8 cellular contexts compared by ENCODE assay signal in genomic region chr1:108560143-108560429, GRCh38. TPM values are rescaled to one million over a fixed set of nuclear protein-coding genes. Genes with fewer than 3 reads are reported as not detected.
DNase-seq lines count a peak whose midpoint lies in the region; ATAC-seq and TF ChIP-seq lines count a peak whose summit lies in the region.

No MANE protein-coding gene starts in this region.

- H3K27ac ChIP-seq in Panc1 (ENCODE audit: low read length) (no peak overlapping the region), esophagus squamous epithelium (peak overlapping the region; percentile 74 to 82 (median 80))

- no CpG with 5 or more reads among the region's 46 CpGs for WGBS in esophagus squamous epithelium, 2 donors

- peaks cover 6% of the 10 kb centered on the region for H3K27me3 Mint-ChIP-seq in osteocyte (ENCODE audit: unreplicated experiment)

- BruUV-seq in Panc1 (replicated peaks; lab: Mats Ljungman, UMichigan) = no TSS peak

- H3K36me3 Mint-ChIP-seq in osteocyte (ENCODE audit: unreplicated experiment) = no peaks in the 10 kb centered on the region

- H3K27me3 ChIP-seq in Panc1 (ENCODE audit: control insufficient read depth, insufficient read depth, low read length) = no peaks in the 10 kb centered on the region
- H3K27me3 ChIP-seq in esophagus squamous epithelium = peaks cover 0 to 13% (median 0%) of the 10 kb centered on the region in 4 donors

- H3K4me3 Mint-ChIP-seq in osteocyte (ENCODE audit: unreplicated experiment) = peak overlapping the region; percentile 88

- H3K4me1 ChIP-seq in Panc1 (ENCODE audit: control insufficient read depth, insufficient read depth, low read length) = peaks cover 6% of the 10 kb centered on the region
- peaks cover 17 to 36% (median 23%) of the 10 kb centered on the region in 3 donors for H3K4me1 ChIP-seq in esophagus squamous epithelium

- H3K9me3 ChIP-seq in Panc1 (ENCODE audit: control insufficient read depth, insufficient read depth, low read depth, low read length) (no peaks in the 10 kb centered on the region), esophagus squamous epithelium (no peaks in the 10 kb centered on the region)

- POLR2A ChIA-PET in Panc1 (lab: Charles Lee) = no interaction called here

- intact Hi-C loops in Panc1 (cut with micrococcal nuclease; ENCODE audit: unreplicated experiment) (no loop called here), esophagus squamous epithelium (cut with DNase I) (loop anchor here (5.0 to 10.0 kb wide), 2 partner anchors 48 to 85 kb away; no protein-coding TSS in a partner anchor)

- TF ChIP-seq CTCF in Panc1 (IDR thresholded peaks at IDR 0.05) = peak; percentile 22; the same call in 1 of the 2 replicates
- no peak for TF ChIP-seq CTCF in esophagus squamous epithelium (IDR thresholded peaks at IDR 0.05)
- TF ChIP-seq CTCF in osteocyte (IDR thresholded peaks at IDR 0.05) = no peak

- no peaks in the 10 kb centered on the region for H3K9me3 Mint-ChIP-seq in osteocyte (ENCODE audit: unreplicated experiment)

- ATAC-seq in GM18519 (IDR thresholded peaks at IDR 0.05; ENCODE audit: low FRiP score, unreplicated experiment) = peak; percentile 17
- peak; percentile 36 for ATAC-seq in HG02588 (IDR thresholded peaks at IDR 0.05; ENCODE audit: unreplicated experiment)
- ATAC-seq in Panc1 = peak; percentile 79

- CTCF ChIA-PET in Panc1 (lab: Charles Lee) = interaction anchor here (1.1 kb wide), 1 partner anchor 83 kb away, joined by 4 read pairs; no protein-coding TSS in a partner anchor

- no peak for DNase-seq in Panc1 (ENCODE audit: low read depth, low spot score)
- no peak for DNase-seq in esophagus squamous epithelium (lab: John Stamatoyannopoulos, UW)
- DNase-seq in osteocyte (ENCODE audit: extremely low spot score, unreplicated experiment) = no peak
- no peak for DNase-seq in kidney tubule cell (ENCODE audit: low spot score)
- DNase-seq in germinal center (ENCODE audit: low spot score) = no peak
- no peak for DNase-seq in NCI-H1436 treated with DMSO at 0.1 percent for 48 hours (lab: John Stamatoyannopoulos, UW)

- in situ Hi-C loops in Panc1 (cut with HindIII; ENCODE audit: low pct_unique_long_range_greater_than_20kb, low sequenced_read_pairs) = no loop called here

- H3K4me3 ChIP-seq in Panc1 (ENCODE audit: low read depth in 2 of 2, low read length in 2 of 2) = peak overlapping the region; percentile 56 to 58
- peak overlapping the region; percentile 50 to 81 (median 63) for H3K4me3 ChIP-seq in esophagus squamous epithelium

- peaks cover 24% of the 10 kb centered on the region for H3K4me1 Mint-ChIP-seq in osteocyte (ENCODE audit: unreplicated experiment)

- peak overlapping the region; percentile 91 for H3K27ac Mint-ChIP-seq in osteocyte (ENCODE audit: unreplicated experiment)

- H3K36me3 ChIP-seq in Panc1 (ENCODE audit: control insufficient read depth, insufficient read depth, low read length) (no peaks in the 10 kb centered on the region), esophagus squamous epithelium (no peaks in the 10 kb centered on the region)

- no peak for TF ChIP-seq POLR2A in esophagus squamous epithelium (IDR thresholded peaks at IDR 0.05)

RNA-seq across cellular contexts. Expression of gene EEIG2, which starts 0.2 kb away (rescaled TPM):
- total RNA-seq in Panc1 (2021; ENCODE audit: unreplicated experiment) (5.4 TPM), esophagus squamous epithelium (1 to 10 TPM; 3.9 to 9.7 (median 5.7) TPM), osteocyte (12.9 and 13.3 TPM in 2 replicates)
- 1.6 TPM for polyA plus RNA-seq in Panc1 (2012; ENCODE audit: insufficient read length)

Comparison
In these comparisons a context has a peak if more than half of its experiments do, and no peak if none do; other contexts are left out.
1. ATAC-seq: peak in every context shown above with its lines; median percentile 79 in Panc1; 36 in HG02588; 17 in GM18519.